ENCODE assay signal across 21 cellular contexts in the genomic region with DNA sequence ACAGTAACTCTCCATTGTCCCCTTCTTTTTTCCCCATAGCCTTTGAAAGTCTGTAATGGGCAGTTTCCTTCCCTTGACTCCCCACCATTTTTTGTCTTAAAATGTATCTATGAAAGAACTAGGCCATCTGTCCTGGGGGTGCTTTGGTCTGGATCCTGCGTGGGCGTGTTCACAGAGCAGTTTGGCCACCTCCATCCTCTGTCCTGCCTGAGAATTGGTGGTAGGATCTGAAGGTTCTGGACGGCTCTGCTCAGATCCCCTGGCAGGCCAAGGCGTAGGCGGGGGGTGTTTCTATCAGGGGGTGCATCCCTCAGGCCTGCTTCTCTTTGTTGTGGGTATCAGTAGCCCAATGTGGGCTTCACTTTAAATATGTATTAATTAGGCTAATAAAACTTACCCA.
DNase-seq lines count a peak whose midpoint lies in the region; ATAC-seq and TF ChIP-seq lines count a peak whose summit lies in the region.
"Had no signal": no experiment of that assay in that cellular context is flagged by ENCODE, and none has a peak within 500 bp of the region (broad histone marks: within the 10 kb centered on the region; RNA-seq: fewer than 3 reads in every experiment).

No MANE protein-coding gene starts in this region.

- H3K27me3 Mint-ChIP-seq in activated CD8-positive, alpha-beta memory T cell treated with anti-CD3 and anti-CD28 coated beads, Interleukin-2, amount 10 ng/mL, durations not matched to agents 7 days and 5 days, result no peaks in the 10 kb centered on the region

- no peak for TF ChIP-seq EP300 in stomach (IDR thresholded peaks at IDR 0.05)

- H3K9me3 Mint-ChIP-seq in activated CD8-positive, alpha-beta memory T cell treated with anti-CD3 and anti-CD28 coated beads, Interleukin-2, amount 10 ng/mL, durations not matched to agents 7 days and 5 days (ENCODE audit: low read depth), result no peaks in the 10 kb centered on the region

- no peak overlapping the region for H3K4me3 Mint-ChIP-seq in activated CD8-positive, alpha-beta memory T cell treated with anti-CD3 and anti-CD28 coated beads, Interleukin-2, amount 10 ng/mL, durations not matched to agents 7 days and 5 days

- WGBS in stomach, 5 donors, result 94 to 98% (median 95%) methylated on average over 5 of the region's 5 CpGs

- DNase-seq in activated CD8-positive, alpha-beta memory T cell treated with anti-CD3 and anti-CD28 coated beads, Interleukin-2, amount 50 U/mL, for 48 hours, result peak; percentile 26
- no peak for DNase-seq in activated CD8-positive, alpha-beta memory T cell treated with anti-CD3 and anti-CD28 coated beads, Interleukin-2, amount 10 ng/mL, durations not matched to agents 7 days and 5 days
- peak; percentile 14 for DNase-seq in left lobe of liver (ENCODE audit: low spot score)
- peak; percentile 8 for DNase-seq in stomach
- DNase-seq in NCI-H524 (lab: John Stamatoyannopoulos, UW), result no peak
- DNase-seq in COLO668 (lab: John Stamatoyannopoulos, UW; ENCODE audit: unreplicated experiment), result no peak
- DNase-seq: DMS153, DND-41, H7, Karpas-422, NCI-H1092, NCI-H1417 treated with DMSO at 0.1 percent for 48 hours, NCI-H1694 treated with DMSO at 0.1 percent for 48 hours, NCI-H2081, NCI-H524 treated with DMSO at 0.1 percent for 48 hours, NCI-H774, Right ventricle myocardium superior, RPMI8226 had no signal

- H3K4me3 ChIP-seq in stomach, result no peak overlapping the region
- H3K4me3 ChIP-seq: SJSA1 had no signal

- no peak overlapping the region for H3K27ac Mint-ChIP-seq in activated CD8-positive, alpha-beta memory T cell treated with anti-CD3 and anti-CD28 coated beads, Interleukin-2, amount 10 ng/mL, durations not matched to agents 7 days and 5 days

- intact Hi-C loops in stomach (cut with DNase I; ENCODE audit: low total_unique reads), result no loop called here

- TF ChIP-seq CTCF in stomach (IDR thresholded peaks at IDR 0.05), result no peak

- peaks cover 52 to 96% (median 93%) of the 10 kb centered on the region in 4 donors for H3K36me3 ChIP-seq in stomach

- peaks cover 0 to under 1% (median 0%) of the 10 kb centered on the region in 4 donors for H3K4me1 ChIP-seq in stomach
- H3K4me1 ChIP-seq: SJSA1 had no signal

- no peaks in the 10 kb centered on the region for H3K27me3 ChIP-seq in stomach
- H3K27me3 ChIP-seq: SJSA1 had no signal

- CTCF ChIA-PET in activated CD8-positive, alpha-beta memory T cell treated with anti-CD3 and anti-CD28 coated beads, Interleukin-2, amount 10 ng/mL, durations not matched to agents 7 days and 5 days (lab: Charles Lee), result no interaction called here

- no peak for ATAC-seq in activated CD8-positive, alpha-beta memory T cell treated with anti-CD3 and anti-CD28 coated beads, Interleukin-2, amount 10 ng/mL, durations not matched to agents 7 days and 5 days
- ATAC-seq in left lobe of liver (no peak), GM19397 (IDR thresholded peaks at IDR 0.05; ENCODE audit: unreplicated experiment) (no peak)
- ATAC-seq: HepG2 had no signal

- TF ChIP-seq POLR2A in stomach (IDR thresholded peaks at IDR 0.05), result no peak

- H3K4me1 Mint-ChIP-seq in activated CD8-positive, alpha-beta memory T cell treated with anti-CD3 and anti-CD28 coated beads, Interleukin-2, amount 10 ng/mL, durations not matched to agents 7 days and 5 days, result no peaks in the 10 kb centered on the region

- H3K36me3 Mint-ChIP-seq in activated CD8-positive, alpha-beta memory T cell treated with anti-CD3 and anti-CD28 coated beads, Interleukin-2, amount 10 ng/mL, durations not matched to agents 7 days and 5 days, result peaks cover 36% of the 10 kb centered on the region

- no peak overlapping the region for H3K27ac ChIP-seq in stomach
- H3K27ac ChIP-seq: SJSA1 had no signal

- no peaks in the 10 kb centered on the region for H3K9me3 ChIP-seq in stomach
- H3K9me3 ChIP-seq: SJSA1 had no signal

Comparison
In these comparisons a context has a peak if more than half of its experiments do, and no peak if none do; other contexts are left out.
1. DNase-seq: peak in activated CD8-positive, alpha-beta memory T cell treated with anti-CD3 and anti-CD28 coated beads, Interleukin-2, amount 50 U/mL, for 48 hours (single experiment), left lobe of liver (single experiment) and stomach (single experiment); none in activated CD8-positive, alpha-beta memory T cell treated with anti-CD3 and anti-CD28 coated beads, Interleukin-2, amount 10 ng/mL, durations not matched to agents 7 days and 5 days (single experiment), NCI-H524 (0 of 2) and COLO668 (single experiment).